15 cellular contexts compared by ENCODE assay signal in the genomic region with DNA sequence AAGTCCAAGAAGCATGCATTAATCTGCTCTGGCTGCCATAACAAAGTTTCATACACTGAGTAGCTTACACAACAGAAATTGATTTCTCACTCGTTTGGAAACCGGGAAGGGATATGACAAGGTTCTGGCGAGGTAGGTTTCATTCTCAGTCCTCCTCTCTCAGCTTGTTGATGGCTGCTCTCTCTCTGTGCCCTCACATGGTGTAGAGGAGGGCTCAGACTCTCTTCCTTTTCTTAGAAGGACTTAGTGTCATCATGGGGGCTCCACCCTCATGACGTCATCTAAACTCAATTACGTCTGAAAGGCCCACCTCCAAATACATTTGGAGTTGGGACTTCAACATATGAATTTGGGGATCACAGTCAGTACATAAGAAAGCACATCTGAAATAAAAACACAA. TPM values are rescaled to one million over a fixed set of nuclear protein-coding genes. Genes with fewer than 3 reads are reported as not detected.
A peak's percentile ranks its signal among the peaks of the same experiment; 100 is the strongest.
DNase-seq lines count a peak whose midpoint lies in the region; ATAC-seq, FAIRE-seq and TF ChIP-seq lines count a peak whose summit lies in the region.
"Had no signal": no experiment of that assay in that cellular context is flagged by ENCODE, and none has a peak within 500 bp of the region (broad histone marks: within the 10 kb centered on the region; RNA-seq: fewer than 3 reads in every experiment).

No MANE protein-coding gene starts in this region.

- H3K27ac ChIP-seq in HepG2 (ENCODE audit: extremely low read length, insufficient read depth, low read length) (no peak overlapping the region), gastrocnemius medialis (no peak overlapping the region), upper lobe of right lung (no peak overlapping the region)
- H3K27ac ChIP-seq: neural progenitor cell had no signal

- POLR2A ChIA-PET in activated CD4-positive, alpha-beta memory T cell treated with anti-CD3 and anti-CD28 coated beads for 36 hours (lab: Charles Lee) = no interaction called here
- POLR2A ChIA-PET in activated CD4-positive, alpha-beta memory T cell treated with anti-CD3 and anti-CD28 coated beads, Interleukin-2, amount 10 ng/mL, durations not matched to agents 7 days and 5 days (lab: Charles Lee) = no interaction called here
- POLR2A ChIA-PET in HepG2 (lab: Yijun Ruan, JAX) = no interaction called here

- H3K27me3 ChIP-seq in HepG2 (ENCODE audit: control insufficient read depth in 1 of 2, insufficient read depth in 2 of 2, low read length in 2 of 2) (no peaks in the 10 kb centered on the region), gastrocnemius medialis (no peaks in the 10 kb centered on the region), upper lobe of right lung (no peaks in the 10 kb centered on the region)

- H3K4me1 ChIP-seq in HepG2 (ENCODE audit: insufficient read depth, low read length) (no peaks in the 10 kb centered on the region), gastrocnemius medialis (no peaks in the 10 kb centered on the region), upper lobe of right lung (no peaks in the 10 kb centered on the region)
- H3K4me1 ChIP-seq: neural progenitor cell had no signal

- H3K36me3 ChIP-seq in HepG2 (replicated peaks in 1 of 2; ENCODE audit: control insufficient read depth in 1 of 2, insufficient read depth in 2 of 2, low read length in 2 of 2) (no peaks in the 10 kb centered on the region), gastrocnemius medialis (no peaks in the 10 kb centered on the region), upper lobe of right lung (no peaks in the 10 kb centered on the region)
- H3K36me3 ChIP-seq: neural progenitor cell had no signal

- H2AFZ ChIP-seq in HepG2 (ENCODE audit: low read length) = no peak overlapping the region
- H2AFZ ChIP-seq: neural progenitor cell had no signal

- TF ChIP-seq RAD21 in HepG2 (CRISPR knock-in tag; IDR thresholded peaks at IDR 0.05) = no peak

- H3K79me2 ChIP-seq in HepG2 (ENCODE audit: insufficient read depth, low read length) = no peaks in the 10 kb centered on the region

- H3K9ac ChIP-seq in HepG2 (ENCODE audit: insufficient read depth, low read depth, low read length) = no peak overlapping the region
- H3K9ac ChIP-seq: neural progenitor cell had no signal

- no peak overlapping the region for H3K27ac Mint-ChIP-seq in activated CD4-positive, alpha-beta memory T cell treated with anti-CD3 and anti-CD28 coated beads for 36 hours
- H3K27ac Mint-ChIP-seq in activated CD4-positive, alpha-beta memory T cell treated with anti-CD3 and anti-CD28 coated beads, Interleukin-2, amount 10 ng/mL, durations not matched to agents 7 days and 5 days = no peak overlapping the region
- H3K27ac Mint-ChIP-seq: activated T-helper 1 cell treated with anti-CD3 and anti-CD28 coated beads, Interleukin-12 subunit alpha, Interleukin-12 subunit beta, Interleukin-2, Interleukin-4 antibody, amounts not matched to agents 30 ng/mL and 10 ng/mL and 1 ng/mL, durations not matched to agents 14 hours and 24 hours and 36 hours; neural progenitor cell had no signal

- CTCF ChIA-PET in activated CD4-positive, alpha-beta memory T cell treated with anti-CD3 and anti-CD28 coated beads for 36 hours (lab: Charles Lee) = interaction anchor here (0.7 to 2.8 kb wide), 3 partner anchors 30 to 200 kb away, joined by 3 to 12 read pairs (median 4); no protein-coding TSS in a partner anchor
- CTCF ChIA-PET in activated CD4-positive, alpha-beta memory T cell treated with anti-CD3 and anti-CD28 coated beads, Interleukin-2, amount 10 ng/mL, durations not matched to agents 7 days and 5 days (lab: Charles Lee) = no interaction called here
- CTCF ChIA-PET in HepG2 (lab: Yijun Ruan, JAX; ENCODE audit: low intra/inter-chr PET ratio, low total read pairs) = interaction anchor here (0.8 kb wide), 1 partner anchor 101 kb away, joined by 5 read pairs; no protein-coding TSS in a partner anchor

- no peaks in the 10 kb centered on the region for H3K36me3 Mint-ChIP-seq in activated CD4-positive, alpha-beta memory T cell treated with anti-CD3 and anti-CD28 coated beads for 36 hours
- H3K36me3 Mint-ChIP-seq in activated CD4-positive, alpha-beta memory T cell treated with anti-CD3 and anti-CD28 coated beads, Interleukin-2, amount 10 ng/mL, durations not matched to agents 7 days and 5 days (ENCODE audit: low read depth) = no peaks in the 10 kb centered on the region
- H3K36me3 Mint-ChIP-seq: neural progenitor cell had no signal

- TF ChIP-seq POLR2A in HepG2 (IDR thresholded peaks at IDR 0.05; ENCODE audit: insufficient read depth in 1 of 2, low read depth in 2 of 2, low read length in 2 of 2) = no peak
- TF ChIP-seq POLR2A in gastrocnemius medialis (IDR thresholded peaks at IDR 0.05) = no peak

- no peaks in the 10 kb centered on the region for H3K9me3 Mint-ChIP-seq in activated CD4-positive, alpha-beta memory T cell treated with anti-CD3 and anti-CD28 coated beads for 36 hours
- H3K9me3 Mint-ChIP-seq in activated CD4-positive, alpha-beta memory T cell treated with anti-CD3 and anti-CD28 coated beads, Interleukin-2, amount 10 ng/mL, durations not matched to agents 7 days and 5 days = no peaks in the 10 kb centered on the region
- H3K9me3 Mint-ChIP-seq: activated T-helper 1 cell treated with anti-CD3 and anti-CD28 coated beads, Interleukin-12 subunit alpha, Interleukin-12 subunit beta, Interleukin-2, Interleukin-4 antibody, amounts not matched to agents 30 ng/mL and 10 ng/mL and 1 ng/mL, durations not matched to agents 14 hours and 24 hours and 36 hours; neural progenitor cell had no signal

- H3K9me3 ChIP-seq in HepG2 (ENCODE audit: low read length) = no peaks in the 10 kb centered on the region
- H3K9me3 ChIP-seq in gastrocnemius medialis = no peaks in the 10 kb centered on the region
- no peaks in the 10 kb centered on the region for H3K9me3 ChIP-seq in upper lobe of right lung

- TF ChIP-seq EP300 in HepG2 (IDR thresholded peaks at IDR 0.05; ENCODE audit: low read depth in 2 of 2, low read length in 2 of 2) (no peak), HepG2 (CRISPR knock-in tag; IDR thresholded peaks at IDR 0.05; ENCODE audit: borderline replicate concordance) (no peak)

- TF ChIP-seq CTCF in GM20000 (IDR thresholded peaks at IDR 0.05; ENCODE audit: extremely low read depth, missing control alignments) (no peak), HepG2 (CRISPR knock-in tag; IDR thresholded peaks at IDR 0.05) (no peak), gastrocnemius medialis (IDR thresholded peaks at IDR 0.05 in 4 of 5, conservative IDR thresholded peaks at IDR 0.05 in 1 of 5) (no peak), upper lobe of right lung (IDR thresholded peaks at IDR 0.05) (no peak)

- peaks cover 3% of the 10 kb centered on the region for H3K4me1 Mint-ChIP-seq in activated CD4-positive, alpha-beta memory T cell treated with anti-CD3 and anti-CD28 coated beads for 36 hours (ENCODE audit: low read depth)
- H3K4me1 Mint-ChIP-seq in activated CD4-positive, alpha-beta memory T cell treated with anti-CD3 and anti-CD28 coated beads, Interleukin-2, amount 10 ng/mL, durations not matched to agents 7 days and 5 days = no peaks in the 10 kb centered on the region
- H3K4me1 Mint-ChIP-seq: neural progenitor cell had no signal

- intact Hi-C loops in activated CD4-positive, alpha-beta memory T cell treated with anti-CD3 and anti-CD28 coated beads for 36 hours (cut with micrococcal nuclease) = loop anchor here (2.0 to 5.0 kb wide), 3 partner anchors 99 to 201 kb away; no protein-coding TSS in a partner anchor
- intact Hi-C loops in HepG2 (cut with micrococcal nuclease; ENCODE audit: unreplicated experiment) (loop anchor here (1.0 kb wide), 2 partner anchors 100 to 200 kb away; no protein-coding TSS in a partner anchor), gastrocnemius medialis (cut with DNase I; ENCODE audit: low total_unique reads) (no loop called here), upper lobe of right lung (cut with DNase I) (no loop called here)

- H3K27me3 Mint-ChIP-seq in activated CD4-positive, alpha-beta memory T cell treated with anti-CD3 and anti-CD28 coated beads for 36 hours = peaks cover 6% of the 10 kb centered on the region
- peaks cover 10% of the 10 kb centered on the region for H3K27me3 Mint-ChIP-seq in activated CD4-positive, alpha-beta memory T cell treated with anti-CD3 and anti-CD28 coated beads, Interleukin-2, amount 10 ng/mL, durations not matched to agents 7 days and 5 days

- in situ Hi-C loops in HepG2 (cut with HindIII; ENCODE audit: extremely low pct_ligation_motif_present, low pct_unique_long_range_greater_than_20kb) (no loop called here), gastrocnemius medialis (cut with MboI; ENCODE audit: low sequenced_read_pairs in 4 of 4) (no loop called here)

- no peak overlapping the region for H3K4me3 Mint-ChIP-seq in activated CD4-positive, alpha-beta memory T cell treated with anti-CD3 and anti-CD28 coated beads for 36 hours
- H3K4me3 Mint-ChIP-seq in activated CD4-positive, alpha-beta memory T cell treated with anti-CD3 and anti-CD28 coated beads, Interleukin-2, amount 10 ng/mL, durations not matched to agents 7 days and 5 days = no peak overlapping the region
- H3K4me3 Mint-ChIP-seq: activated T-helper 1 cell treated with anti-CD3 and anti-CD28 coated beads, Interleukin-12 subunit alpha, Interleukin-12 subunit beta, Interleukin-2, Interleukin-4 antibody, amounts not matched to agents 30 ng/mL and 10 ng/mL and 1 ng/mL, durations not matched to agents 14 hours and 24 hours and 36 hours; neural progenitor cell had no signal

- BruUV-seq in HepG2 (replicated peaks; lab: Mats Ljungman, UMichigan) = no TSS peak

- H3K4me3 ChIP-seq in HepG2 (replicated peaks in 1 of 3; ENCODE audit: insufficient read depth in 1 of 3, low read depth in 2 of 3, low read length in 3 of 3) (no peak overlapping the region), gastrocnemius medialis (no peak overlapping the region), upper lobe of right lung (no peak overlapping the region)
- H3K4me3 ChIP-seq: neural progenitor cell had no signal

- FAIRE-seq in HepG2 (lab: Jason Lieb, UNC) = no peak

- H4K20me1 ChIP-seq in HepG2 (ENCODE audit: insufficient read depth, low read length) = no peaks in the 10 kb centered on the region

- peak; percentile 15 for DNase-seq in activated CD4-positive, alpha-beta memory T cell treated with anti-CD3 and anti-CD28 coated beads for 36 hours
- no peak for DNase-seq in activated CD4-positive, alpha-beta memory T cell treated with anti-CD3 and anti-CD28 coated beads, Interleukin-2, amount 10 ng/mL, durations not matched to agents 7 days and 5 days
- DNase-seq in GM20000 (ENCODE audit: low spot score) (peak; percentile 11), HepG2 (ENCODE audit: low spot score) (no peak), gastrocnemius medialis (no peak), upper lobe of right lung (no peak), 8988T (no peak)
- DNase-seq: aorta, NCI-H748 treated with DMSO at 0.1 percent for 48 hours had no signal

- ATAC-seq in HG03342 (IDR thresholded peaks at IDR 0.05; ENCODE audit: unreplicated experiment) (peak; percentile 62), HepG2 (no peak), gastrocnemius medialis (no peak), upper lobe of right lung (no peak)

- WGBS in HepG2 (ENCODE audit: low lambda C conversion rate) = 5% methylated on average over 5 of the region's 5 CpGs

- H3K4me2 ChIP-seq in HepG2 (ENCODE audit: low read depth, low read length) = no peak overlapping the region
- H3K4me2 ChIP-seq: neural progenitor cell had no signal

RNA-seq across cellular contexts. Expression of a gene that starts 18.6 kb away (rescaled TPM):
- not detected for total RNA-seq in activated CD4-positive, alpha-beta memory T cell treated with anti-CD3 and anti-CD28 coated beads for 36 hours
- not detected for total RNA-seq in activated CD4-positive, alpha-beta memory T cell treated with anti-CD3 and anti-CD28 coated beads, Interleukin-2, amount 10 ng/mL, durations not matched to agents 7 days and 5 days
- total RNA-seq in HepG2 (2016; rRNA removed; fragmentation: Illumina TruSeq; extraction: Trizol) (0.17 TPM in 1 of 2 replicates, not detected in the other), gastrocnemius medialis (1 to 10 TPM in 1 of 4 donors, under 1 TPM in 1, not detected in 2; 0.94 to 1.2 TPM), upper lobe of right lung (not detected)
- not detected in 2 replicates for total RNA-seq in HepG2 (2016; cell fraction: cytosol; rRNA removed; fragmentation: Illumina TruSeq; extraction: Trizol; ENCODE audit: low read depth)
- 0.34 TPM in 1 of 2 replicates, not detected in the other for total RNA-seq in HepG2 (2016; cell fraction: insoluble cytoplasmic fraction; rRNA removed; fragmentation: Illumina TruSeq; extraction: Trizol)
- 0.10 TPM in 1 of 2 replicates, not detected in the other for total RNA-seq in HepG2 (2016; cell fraction: membrane; rRNA removed; fragmentation: Illumina TruSeq; extraction: Trizol)
- total RNA-seq in HepG2 (2016; cell fraction: nucleus; rRNA removed; fragmentation: Illumina TruSeq; extraction: Trizol) = not detected in 2 replicates
- polyA plus RNA-seq in HepG2 (2011; rRNA removed) = 0.17 TPM in 2 replicates
- polyA plus RNA-seq in HepG2 (2011; cell fraction: cytosol; rRNA removed) = 0.12 TPM in 1 of 2 replicates, not detected in the other
- 0.50 TPM in 1 of 2 replicates, not detected in the other for polyA plus RNA-seq in HepG2 (2011; cell fraction: nucleus; rRNA removed)
- not detected in 2 replicates for polyA plus RNA-seq in HepG2 (2012)
- not detected in 2 replicates for polyA plus RNA-seq in HepG2 (2016; cell fraction: cytosol; fragmentation: Illumina TruSeq; extraction: Trizol; ENCODE audit: low read depth)
- 0.38 TPM in 1 of 2 replicates, not detected in the other for polyA plus RNA-seq in HepG2 (2016; cell fraction: insoluble cytoplasmic fraction; fragmentation: Illumina TruSeq; extraction: Trizol; ENCODE audit: low read depth)
- polyA plus RNA-seq in HepG2 (2016; cell fraction: membrane; fragmentation: Illumina TruSeq; extraction: Trizol; ENCODE audit: low read depth) = not detected in 2 replicates
- not detected in 2 replicates for polyA plus RNA-seq in HepG2 (2016; cell fraction: nucleus; fragmentation: Illumina TruSeq; extraction: Trizol; ENCODE audit: insufficient read depth, low read depth)
- polyA minus RNA-seq in HepG2 (2011; rRNA and poly(A)+ RNA removed; ENCODE audit: low replicate concordance) = not detected in 2 replicates
- polyA minus RNA-seq in HepG2 (2011; cell fraction: cytosol; rRNA and poly(A)+ RNA removed) = not detected in 2 replicates
- not detected in 2 replicates for polyA minus RNA-seq in HepG2 (2011; cell fraction: nucleus; rRNA and poly(A)+ RNA removed)
- total RNA-seq: activated T-helper 1 cell treated with anti-CD3 and anti-CD28 coated beads, Interleukin-12 subunit alpha, Interleukin-12 subunit beta, Interleukin-2, Interleukin-4 antibody, amounts not matched to agents 30 ng/mL and 10 ng/mL and 1 ng/mL, durations not matched to agents 14 hours and 24 hours and 36 hours; aorta; endothelial cell of umbilical vein; G401; glomerular endothelial cell had no signal
- polyA plus RNA-seq: aorta, endothelial cell of umbilical vein had no signal

Comparison
In these comparisons a context has a peak if more than half of its experiments do, and no peak if none do; other contexts are left out.
1. DNase-seq: peak in activated CD4-positive, alpha-beta memory T cell treated with anti-CD3 and anti-CD28 coated beads for 36 hours (single experiment) and GM20000 (single experiment); none in activated CD4-positive, alpha-beta memory T cell treated with anti-CD3 and anti-CD28 coated beads, Interleukin-2, amount 10 ng/mL, durations not matched to agents 7 days and 5 days (single experiment), HepG2 (single experiment), gastrocnemius medialis (0 of 2), upper lobe of right lung (single experiment) and 8988T (single experiment).
2. intact Hi-C loops: an anchor here in activated CD4-positive, alpha-beta memory T cell treated with anti-CD3 and anti-CD28 coated beads for 36 hours (2.0 to 5.0 kb wide) and HepG2 (1.0 kb wide); none called in gastrocnemius medialis and upper lobe of right lung.